In the genomic region with DNA sequence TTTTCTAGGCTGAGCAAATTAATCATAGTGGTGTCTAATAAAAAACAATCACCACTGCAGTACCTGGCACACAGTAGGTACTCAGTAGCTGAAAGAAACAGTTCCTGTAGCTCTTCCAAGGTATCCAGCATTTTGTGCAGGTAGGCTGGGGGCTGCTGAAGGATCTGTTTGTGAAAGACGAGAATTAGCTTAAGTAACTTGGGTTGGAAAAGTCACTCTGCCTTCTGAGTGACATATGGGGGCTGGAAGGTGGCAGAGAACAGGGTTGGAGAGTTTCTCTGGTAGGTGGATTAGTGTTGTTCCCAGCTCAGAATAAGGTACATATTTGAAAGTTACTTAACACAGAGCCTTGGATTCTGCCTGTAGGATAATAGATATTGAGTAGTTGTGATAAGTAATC, we compare ENCODE assay signal across 1 cellular context.
TF ChIP-seq lines count a peak whose summit lies in the region.

No MANE protein-coding gene starts in this region.

TF ChIP-seq in A549, 52 proteins besides CTCF, POLR2A, EP300 and RAD21 (continued from another document):
- TF ChIP-seq POLR2AphosphoS2 (conservative IDR thresholded peaks at IDR 0.05; ENCODE audit: low read length) (no peak), RFX5 (IDR thresholded peaks at IDR 0.05) (no peak), RARB (CRISPR knock-in tag; IDR thresholded peaks at IDR 0.05) (no peak)
TF ChIP-seq in A549: peak in this region for 0.
